Comparison of ENCODE assay signal across 33 cellular contexts in the genomic region with DNA sequence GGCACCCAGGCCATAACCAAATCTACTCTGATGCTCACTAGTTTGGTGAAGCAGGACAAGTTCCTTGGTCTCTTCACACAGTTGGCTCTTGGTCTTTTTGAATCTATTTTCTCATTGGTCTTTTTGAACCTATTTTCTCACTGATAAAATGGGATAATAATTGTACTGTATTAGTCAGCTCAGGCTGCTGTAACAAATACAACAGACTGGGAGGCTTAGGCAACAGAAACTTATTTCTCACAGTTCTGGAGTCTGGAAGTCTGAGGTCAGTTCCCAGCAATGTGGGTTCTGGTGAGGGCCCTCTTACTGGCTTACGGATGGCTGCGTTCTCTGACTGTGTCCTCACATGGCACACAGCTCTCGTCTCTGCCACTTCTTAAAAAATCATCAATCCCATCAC.
A peak's percentile ranks its signal among the peaks of the same experiment; 100 is the strongest.
DNase-seq lines count a peak whose midpoint lies in the region; ATAC-seq, FAIRE-seq and TF ChIP-seq lines count a peak whose summit lies in the region.
"Had no signal": no experiment of that assay in that cellular context is flagged by ENCODE, and none has a peak within 500 bp of the region (broad histone marks: within the 10 kb centered on the region; RNA-seq: fewer than 3 reads in every experiment).

No MANE protein-coding gene starts in this region.

- H3K4me2 ChIP-seq in HepG2 (ENCODE audit: low read depth, low read length) (no peak overlapping the region), K562 (ENCODE audit: insufficient read depth, low read length) (no peak overlapping the region), keratinocyte (ENCODE audit: control insufficient read depth, extremely low read depth, insufficient read depth, low read depth, low read length) (no peak overlapping the region)
- H3K4me2 ChIP-seq: A549; BLaER1; BLaER1 treated with 17β-estradiol and CSF1 and Interleukin-3, amounts not matched to agents 10 nM and 100 nM had no signal

- POLR2A ChIA-PET in HepG2 (lab: Yijun Ruan, JAX) (no interaction called here), K562 (lab: Yijun Ruan, JAX) (interaction anchor here (0.5 kb wide), 1 partner anchor 698 kb away, joined by 4 read pairs; no protein-coding TSS in a partner anchor)

- TF ChIP-seq EP300 in HepG2 (IDR thresholded peaks at IDR 0.05; ENCODE audit: low read depth in 2 of 2, low read length in 2 of 2) (no peak), HepG2 (CRISPR knock-in tag; IDR thresholded peaks at IDR 0.05; ENCODE audit: borderline replicate concordance) (no peak), K562 (IDR thresholded peaks at IDR 0.05; ENCODE audit: low read length) (no peak)

- TF ChIP-seq CTCF in HepG2 (CRISPR knock-in tag; IDR thresholded peaks at IDR 0.05), result no peak
- TF ChIP-seq CTCF in right lobe of liver (IDR thresholded peaks at IDR 0.05), result no peak
- no peak for TF ChIP-seq CTCF in K562 (IDR thresholded peaks at IDR 0.05 in 2 of 3, conservative IDR thresholded peaks at IDR 0.05 in 1 of 3; ENCODE audit: insufficient read depth in 2 of 3, low read depth in 1 of 3, low read length in 3 of 3)
- no peak for TF ChIP-seq CTCF in keratinocyte (optimal IDR thresholded peaks at IDR 0.05 in 1 of 3, IDR thresholded peaks at IDR 0.05 in 1 of 3, conservative IDR thresholded peaks at IDR 0.05 in 1 of 3; ENCODE audit: extremely low read depth in 1 of 3, insufficient read depth in 2 of 3, low read length in 3 of 3)

- intact Hi-C loops in HepG2 (cut with micrococcal nuclease; ENCODE audit: unreplicated experiment), result no loop called here
- intact Hi-C loops in right lobe of liver (cut with DNase I), result no loop called here
- intact Hi-C loops in K562 (cut with micrococcal nuclease), result no loop called here

- dilution Hi-C loops in keratinocyte (cut with MboI; ENCODE audit: extremely low pct_ligation_motif_present, low sequenced_read_pairs), result no loop called here

- ATAC-seq in HepG2 (no peak), right lobe of liver (no peak), K562 (no peak)
- ATAC-seq: A549; CD8-positive, alpha-beta T cell had no signal

- WGBS in HepG2 (ENCODE audit: low lambda C conversion rate), result 41% methylated on average over 3 of the region's 3 CpGs
- 78% methylated on average over 3 of the region's 3 CpGs for WGBS in right lobe of liver (ENCODE audit: insufficient coverage, low coverage, low lambda C conversion rate, missing lambda C conversion rate)
- 3% methylated on average over 3 of the region's 3 CpGs for WGBS in K562 (ENCODE audit: insufficient coverage, low coverage, missing lambda C conversion rate)

- no peak for TF ChIP-seq RAD21 in HepG2 (CRISPR knock-in tag; IDR thresholded peaks at IDR 0.05)
- no peak for TF ChIP-seq RAD21 in K562 (CRISPR knock-in tag; conservative IDR thresholded peaks at IDR 0.05 in 1 of 2, IDR thresholded peaks at IDR 0.05 in 1 of 2)

- H3K9me3 ChIP-seq in HepG2 (ENCODE audit: low read length) (no peaks in the 10 kb centered on the region), right lobe of liver (no peaks in the 10 kb centered on the region), K562 (replicated peaks; ENCODE audit: control insufficient read depth, insufficient read depth, low read depth, low read length) (peaks cover 12% of the 10 kb centered on the region), keratinocyte (ENCODE audit: control insufficient read depth, low read depth, low read length) (no peaks in the 10 kb centered on the region)
- H3K9me3 ChIP-seq: A549, BE2C had no signal

- TF ChIP-seq POLR2A in HepG2 (IDR thresholded peaks at IDR 0.05; ENCODE audit: insufficient read depth in 1 of 2, low read depth in 2 of 2, low read length in 2 of 2), result no peak
- TF ChIP-seq POLR2A in right lobe of liver (IDR thresholded peaks at IDR 0.05), result no peak
- TF ChIP-seq POLR2A in K562 (conservative IDR thresholded peaks at IDR 0.05), result no peak

- H3K9ac ChIP-seq in HepG2 (ENCODE audit: insufficient read depth, low read depth, low read length) (no peak overlapping the region), K562 (ENCODE audit: insufficient read depth in 1 of 2, low read depth in 2 of 2, low read length in 2 of 2) (no peak overlapping the region), keratinocyte (ENCODE audit: control insufficient read depth, extremely low read depth, insufficient read depth, low read length) (no peak overlapping the region)
- H3K9ac ChIP-seq: BLaER1; BLaER1 treated with 17β-estradiol and CSF1 and Interleukin-3, amounts not matched to agents 10 nM and 100 nM had no signal

- no peak overlapping the region for H3K27ac ChIP-seq in HepG2 (ENCODE audit: extremely low read length, insufficient read depth, low read length)
- H3K27ac ChIP-seq in right lobe of liver, result no peak overlapping the region
- no peak overlapping the region for H3K27ac ChIP-seq in K562 (ENCODE audit: extremely low read depth, low read depth, low read length)
- H3K27ac ChIP-seq in keratinocyte (ENCODE audit: control insufficient read depth, insufficient read depth, low read length), result no peak overlapping the region
- H3K27ac ChIP-seq: 22Rv1; A549; BLaER1; BLaER1 treated with 17β-estradiol and CSF1 and Interleukin-3, amounts not matched to agents 10 nM and 100 nM; C4-2B had no signal

- H2AFZ ChIP-seq in HepG2 (ENCODE audit: low read length), result no peak overlapping the region
- H2AFZ ChIP-seq in K562 (ENCODE audit: low read depth, low read length), result no peak overlapping the region
- H2AFZ ChIP-seq in keratinocyte (ENCODE audit: control insufficient read depth, low read length), result no peak overlapping the region

- no peaks in the 10 kb centered on the region for H3K4me1 ChIP-seq in HepG2 (ENCODE audit: insufficient read depth, low read length)
- no peaks in the 10 kb centered on the region for H3K4me1 ChIP-seq in right lobe of liver
- no peaks in the 10 kb centered on the region; a peak in 1 of 5 replicates for H3K4me1 ChIP-seq in K562 (replicated peaks in 1 of 2; ENCODE audit: control insufficient read depth in 2 of 2, insufficient read depth in 2 of 2, low read length in 2 of 2)
- peaks cover 29% of the 10 kb centered on the region for H3K4me1 ChIP-seq in keratinocyte (ENCODE audit: control insufficient read depth, extremely low read depth, insufficient read depth, low read length)
- H3K4me1 ChIP-seq: A549; BE2C; BLaER1; BLaER1 treated with 17β-estradiol and CSF1 and Interleukin-3, amounts not matched to agents 10 nM and 100 nM; Caco-2 had no signal

- FAIRE-seq in HepG2 (lab: Jason Lieb, UNC), result no peak
- no peak for FAIRE-seq in K562 (lab: Jason Lieb, UNC)
- FAIRE-seq in keratinocyte (lab: Jason Lieb, UNC), result peak; percentile 53
- FAIRE-seq: A204.1, A549, D721Med had no signal

- CTCF ChIA-PET in HepG2 (lab: Yijun Ruan, JAX; ENCODE audit: low intra/inter-chr PET ratio, low total read pairs) (no interaction called here), K562 (lab: Yijun Ruan, JAX; ENCODE audit: low intra/inter-chr PET ratio) (no interaction called here)

- H4K20me1 ChIP-seq in HepG2 (ENCODE audit: insufficient read depth, low read length) (no peaks in the 10 kb centered on the region), K562 (replicated peaks; ENCODE audit: control insufficient read depth, insufficient read depth, low read length) (no peaks in the 10 kb centered on the region), keratinocyte (ENCODE audit: control insufficient read depth, extremely low read depth, insufficient read depth, low read length) (no peaks in the 10 kb centered on the region)
- H4K20me1 ChIP-seq: BLaER1; BLaER1 treated with 17β-estradiol and CSF1 and Interleukin-3, amounts not matched to agents 10 nM and 100 nM had no signal

- H3K27me3 ChIP-seq in HepG2 (ENCODE audit: control insufficient read depth in 1 of 2, insufficient read depth in 2 of 2, low read length in 2 of 2) (no peaks in the 10 kb centered on the region), right lobe of liver (no peaks in the 10 kb centered on the region), K562 (ENCODE audit: control insufficient read depth in 2 of 2, insufficient read depth in 2 of 2, low read length in 2 of 2) (peaks cover 0 to 9% of the 10 kb centered on the region in 2 experiments; a peak in 1 of 5 replicates), keratinocyte (ENCODE audit: control insufficient read depth, extremely low read depth, insufficient read depth, low read length) (no peaks in the 10 kb centered on the region)
- H3K27me3 ChIP-seq: BE2C; BLaER1; BLaER1 treated with 17β-estradiol and CSF1 and Interleukin-3, amounts not matched to agents 10 nM and 100 nM had no signal

- in situ Hi-C loops in HepG2 (cut with HindIII; ENCODE audit: extremely low pct_ligation_motif_present, low pct_unique_long_range_greater_than_20kb), result no loop called here
- in situ Hi-C loops in K562 (cut with MboI), result no loop called here

- H3K79me2 ChIP-seq in HepG2 (ENCODE audit: insufficient read depth, low read length) (no peaks in the 10 kb centered on the region), K562 (ENCODE audit: control insufficient read depth, insufficient read depth, low read length) (no peaks in the 10 kb centered on the region), keratinocyte (ENCODE audit: control insufficient read depth, insufficient read depth, low read length) (no peaks in the 10 kb centered on the region)

- DNase-seq in HepG2 (ENCODE audit: low spot score) (no peak), right lobe of liver (no peak), K562 (ENCODE audit: extremely low read depth in 1 of 4, low spot score in 3 of 4) (no peak), keratinocyte (ENCODE audit: low read depth, low spot score) (no peak), Ammon's horn (ENCODE audit: low spot score) (no peak), mucosa of gallbladder (ENCODE audit: low spot score) (no peak)
- DNase-seq: 8988T; ACHN; AML-193; BE2C; C1 segment of cervical spinal cord; Caco-2; Calu3; CD4-positive, alpha-beta memory T cell; CD4-positive, alpha-beta T cell; CD4-positive, CD25-positive, alpha-beta regulatory T cell; CD8-positive, alpha-beta memory T cell; CD8-positive, alpha-beta T cell; COR-L47; DMS 273 treated with DMSO at 0.1 percent for 48 hours; DMS153; DMS53; DMS79; DMS79 treated with DMSO at 0.1 percent for 48 hours; DND-41; EL had no signal

- BruUV-seq in HepG2 (replicated peaks; lab: Mats Ljungman, UMichigan) (no TSS peak), K562 (replicated peaks; lab: Mats Ljungman, UMichigan) (no TSS peak)

- no peak overlapping the region for H3K4me3 ChIP-seq in HepG2 (replicated peaks in 1 of 3; ENCODE audit: insufficient read depth in 1 of 3, low read depth in 2 of 3, low read length in 3 of 3)
- H3K4me3 ChIP-seq in right lobe of liver, result no peak overlapping the region
- no peak overlapping the region for H3K4me3 ChIP-seq in K562
- H3K4me3 ChIP-seq in keratinocyte (ENCODE audit: control insufficient read depth in 2 of 3, extremely low read depth in 1 of 3, insufficient read depth in 2 of 3, low read depth in 1 of 3, low read length in 3 of 3), result no peak overlapping the region
- H3K4me3 ChIP-seq: A549; BLaER1; BLaER1 treated with 17β-estradiol and CSF1 and Interleukin-3, amounts not matched to agents 10 nM and 100 nM had no signal

- H3K9me1 ChIP-seq in K562 (ENCODE audit: control insufficient read depth, insufficient read depth, low read length) (no peaks in the 10 kb centered on the region), keratinocyte (ENCODE audit: control insufficient read depth, extremely low read depth, insufficient read depth, low read length) (no peaks in the 10 kb centered on the region)

- H3K36me3 ChIP-seq in HepG2 (replicated peaks in 1 of 2; ENCODE audit: control insufficient read depth in 1 of 2, insufficient read depth in 2 of 2, low read length in 2 of 2), result no peaks in the 10 kb centered on the region
- H3K36me3 ChIP-seq in right lobe of liver, result no peaks in the 10 kb centered on the region
- no peaks in the 10 kb centered on the region for H3K36me3 ChIP-seq in K562 (ENCODE audit: control insufficient read depth, insufficient read depth, low read length)
- no peaks in the 10 kb centered on the region for H3K36me3 ChIP-seq in keratinocyte (ENCODE audit: control insufficient read depth in 2 of 2, extremely low read depth in 1 of 2, insufficient read depth in 2 of 2, low read length in 2 of 2)
- H3K36me3 ChIP-seq: BE2C; BLaER1; BLaER1 treated with 17β-estradiol and CSF1 and Interleukin-3, amounts not matched to agents 10 nM and 100 nM had no signal
